ENCODE assay signal across 2 cellular contexts in the genomic region with DNA sequence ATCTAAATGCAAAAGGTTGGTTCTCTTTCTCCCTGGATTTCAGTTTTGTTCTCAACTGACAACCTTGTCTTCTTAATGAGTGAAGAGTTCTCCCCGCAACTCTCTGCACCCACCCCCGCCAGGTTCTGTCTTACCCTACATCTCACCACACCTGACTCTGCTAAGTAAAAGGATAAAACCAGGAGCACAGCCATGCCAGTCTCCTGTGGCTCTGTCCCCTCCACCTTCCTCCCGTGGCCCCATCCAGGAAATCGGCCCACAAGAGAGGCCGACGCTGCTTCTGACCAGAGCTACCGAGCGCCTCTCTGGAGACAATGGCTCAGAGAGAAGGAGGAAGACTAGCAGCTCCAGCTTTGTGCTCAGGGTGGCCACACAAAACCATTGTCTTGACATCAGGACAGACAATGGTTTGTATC.
A peak's percentile ranks its signal among the peaks of the same experiment; 100 is the strongest.
TF ChIP-seq lines count a peak whose summit lies in the region.

No MANE protein-coding gene starts in this region.

TF ChIP-seq in K562, 482 proteins besides CTCF, POLR2A, EP300 and RAD21 (continued from another document and continues in another):
- TF ChIP-seq, protein P1, sequence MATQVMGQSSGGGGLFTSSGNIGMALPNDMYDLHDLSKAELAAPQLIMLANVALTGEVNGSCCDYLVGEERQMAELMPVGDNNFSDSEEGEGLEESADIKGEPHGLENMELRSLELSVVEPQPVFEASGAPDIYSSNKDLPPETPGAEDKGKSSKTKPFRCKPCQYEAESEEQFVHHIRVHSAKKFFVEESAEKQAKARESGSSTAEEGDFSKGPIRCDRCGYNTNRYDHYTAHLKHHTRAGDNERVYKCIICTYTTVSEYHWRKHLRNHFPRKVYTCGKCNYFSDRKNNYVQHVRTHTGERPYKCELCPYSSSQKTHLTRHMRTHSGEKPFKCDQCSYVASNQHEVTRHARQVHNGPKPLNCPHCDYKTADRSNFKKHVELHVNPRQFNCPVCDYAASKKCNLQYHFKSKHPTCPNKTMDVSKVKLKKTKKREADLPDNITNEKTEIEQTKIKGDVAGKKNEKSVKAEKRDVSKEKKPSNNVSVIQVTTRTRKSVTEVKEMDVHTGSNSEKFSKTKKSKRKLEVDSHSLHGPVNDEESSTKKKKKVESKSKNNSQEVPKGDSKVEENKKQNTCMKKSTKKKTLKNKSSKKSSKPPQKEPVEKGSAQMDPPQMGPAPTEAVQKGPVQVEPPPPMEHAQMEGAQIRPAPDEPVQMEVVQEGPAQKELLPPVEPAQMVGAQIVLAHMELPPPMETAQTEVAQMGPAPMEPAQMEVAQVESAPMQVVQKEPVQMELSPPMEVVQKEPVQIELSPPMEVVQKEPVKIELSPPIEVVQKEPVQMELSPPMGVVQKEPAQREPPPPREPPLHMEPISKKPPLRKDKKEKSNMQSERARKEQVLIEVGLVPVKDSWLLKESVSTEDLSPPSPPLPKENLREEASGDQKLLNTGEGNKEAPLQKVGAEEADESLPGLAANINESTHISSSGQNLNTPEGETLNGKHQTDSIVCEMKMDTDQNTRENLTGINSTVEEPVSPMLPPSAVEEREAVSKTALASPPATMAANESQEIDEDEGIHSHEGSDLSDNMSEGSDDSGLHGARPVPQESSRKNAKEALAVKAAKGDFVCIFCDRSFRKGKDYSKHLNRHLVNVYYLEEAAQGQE (CRISPR knock-in tag; IDR thresholded peaks at IDR 0.05; ENCODE audit: low read depth), result peak; percentile 28; the same call in 1 of the 2 replicates
- TF ChIP-seq ZFP1 (CRISPR knock-in tag; IDR thresholded peaks at IDR 0.05), result no peak
- no peak for TF ChIP-seq TEAD4 (IDR thresholded peaks at IDR 0.05; ENCODE audit: low read length)
- TF ChIP-seq TEAD4 (CRISPR knock-in tag; IDR thresholded peaks at IDR 0.05; ENCODE audit: borderline replicate concordance), result no peak
- TF ChIP-seq RNF2 (IDR thresholded peaks at IDR 0.05), result no peak
- no peak for TF ChIP-seq SIX5 (IDR thresholded peaks at IDR 0.05; ENCODE audit: borderline replicate concordance in 1 of 2, insufficient read depth in 1 of 2, low read depth in 1 of 2, low read length in 2 of 2)
- 0 out of 2 replicates have a peak, but pooled peaks have one; percentile 6 for TF ChIP-seq ZNF584 (CRISPR knock-in tag; IDR thresholded peaks at IDR 0.05; ENCODE audit: low read depth)
- no peak for TF ChIP-seq HDGF (IDR thresholded peaks at IDR 0.05)
- TF ChIP-seq ZNF586 (CRISPR knock-in tag; conservative IDR thresholded peaks at IDR 0.05), result no peak
- TF ChIP-seq CHCHD3 (CRISPR knock-in tag; IDR thresholded peaks at IDR 0.05), result no peak
- TF ChIP-seq ZBTB9 (CRISPR knock-in tag; IDR thresholded peaks at IDR 0.05), result 0 out of 2 replicates have a peak, but pooled peaks have one; percentile 19
- 0 out of 2 replicates have a peak, but pooled peaks have one; percentile 19 for TF ChIP-seq ATF4 (CRISPR knock-in tag; IDR thresholded peaks at IDR 0.05)
- no peak for TF ChIP-seq CEBPG (CRISPR knock-in tag; IDR thresholded peaks at IDR 0.05)
- no peak for TF ChIP-seq CEBPG (tag; conservative IDR thresholded peaks at IDR 0.05 in 1 of 2, IDR thresholded peaks at IDR 0.05 in 1 of 2)
- no peak for TF ChIP-seq ZNF24 (IDR thresholded peaks at IDR 0.05)
- no peak for TF ChIP-seq ARID4B (CRISPR knock-in tag; IDR thresholded peaks at IDR 0.05)
- TF ChIP-seq CXXC5 (CRISPR knock-in tag; IDR thresholded peaks at IDR 0.05), result no peak
- TF ChIP-seq HMG20B (CRISPR knock-in tag; IDR thresholded peaks at IDR 0.05), result no peak
- no peak for TF ChIP-seq CREM (IDR thresholded peaks at IDR 0.05; ENCODE audit: low read depth)
- no peak for TF ChIP-seq CAMTA2 (CRISPR knock-in tag; conservative IDR thresholded peaks at IDR 0.05)
- TF ChIP-seq SRF (CRISPR knock-in tag; IDR thresholded peaks at IDR 0.05), result peak in 1 of 2 experiments; percentile 23; a peak in 1 of 4 replicates

TF ChIP-seq in HepG2, 621 proteins besides CTCF, POLR2A, EP300 and RAD21 (continued from another document):
- TF ChIP-seq, protein P2, sequence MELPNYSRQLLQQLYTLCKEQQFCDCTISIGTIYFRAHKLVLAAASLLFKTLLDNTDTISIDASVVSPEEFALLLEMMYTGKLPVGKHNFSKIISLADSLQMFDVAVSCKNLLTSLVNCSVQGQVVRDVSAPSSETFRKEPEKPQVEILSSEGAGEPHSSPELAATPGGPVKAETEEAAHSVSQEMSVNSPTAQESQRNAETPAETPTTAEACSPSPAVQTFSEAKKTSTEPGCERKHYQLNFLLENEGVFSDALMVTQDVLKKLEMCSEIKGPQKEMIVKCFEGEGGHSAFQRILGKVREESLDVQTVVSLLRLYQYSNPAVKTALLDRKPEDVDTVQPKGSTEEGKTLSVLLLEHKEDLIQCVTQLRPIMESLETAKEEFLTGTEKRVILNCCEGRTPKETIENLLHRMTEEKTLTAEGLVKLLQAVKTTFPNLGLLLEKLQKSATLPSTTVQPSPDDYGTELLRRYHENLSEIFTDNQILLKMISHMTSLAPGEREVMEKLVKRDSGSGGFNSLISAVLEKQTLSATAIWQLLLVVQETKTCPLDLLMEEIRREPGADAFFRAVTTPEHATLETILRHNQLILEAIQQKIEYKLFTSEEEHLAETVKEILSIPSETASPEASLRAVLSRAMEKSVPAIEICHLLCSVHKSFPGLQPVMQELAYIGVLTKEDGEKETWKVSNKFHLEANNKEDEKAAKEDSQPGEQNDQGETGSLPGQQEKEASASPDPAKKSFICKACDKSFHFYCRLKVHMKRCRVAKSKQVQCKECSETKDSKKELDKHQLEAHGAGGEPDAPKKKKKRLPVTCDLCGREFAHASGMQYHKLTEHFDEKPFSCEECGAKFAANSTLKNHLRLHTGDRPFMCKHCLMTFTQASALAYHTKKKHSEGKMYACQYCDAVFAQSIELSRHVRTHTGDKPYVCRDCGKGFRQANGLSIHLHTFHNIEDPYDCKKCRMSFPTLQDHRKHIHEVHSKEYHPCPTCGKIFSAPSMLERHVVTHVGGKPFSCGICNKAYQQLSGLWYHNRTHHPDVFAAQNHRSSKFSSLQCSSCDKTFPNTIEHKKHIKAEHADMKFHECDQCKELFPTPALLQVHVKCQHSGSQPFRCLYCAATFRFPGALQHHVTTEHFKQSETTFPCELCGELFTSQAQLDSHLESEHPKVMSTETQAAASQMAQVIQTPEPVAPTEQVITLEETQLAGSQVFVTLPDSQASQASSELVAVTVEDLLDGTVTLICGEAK (IDR thresholded peaks at IDR 0.05), result no peak
- TF ChIP-seq, protein P2 (CRISPR knock-in tag; IDR thresholded peaks at IDR 0.05), result no peak
- TF ChIP-seq ZEB1 (IDR thresholded peaks at IDR 0.05; ENCODE audit: insufficient replicate concordance, low read depth), result peak; percentile 14
- TF ChIP-seq TOPORS (CRISPR knock-in tag; IDR thresholded peaks at IDR 0.05), result no peak
- no peak for TF ChIP-seq CREM (IDR thresholded peaks at IDR 0.05)
- TF ChIP-seq CREM (CRISPR knock-in tag; IDR thresholded peaks at IDR 0.05), result no peak
- TF ChIP-seq ZNF710 (CRISPR knock-in tag; IDR thresholded peaks at IDR 0.05; ENCODE audit: borderline replicate concordance), result no peak
- no peak for TF ChIP-seq ZNF672 (CRISPR knock-in tag; IDR thresholded peaks at IDR 0.05)
- TF ChIP-seq, protein P3, sequence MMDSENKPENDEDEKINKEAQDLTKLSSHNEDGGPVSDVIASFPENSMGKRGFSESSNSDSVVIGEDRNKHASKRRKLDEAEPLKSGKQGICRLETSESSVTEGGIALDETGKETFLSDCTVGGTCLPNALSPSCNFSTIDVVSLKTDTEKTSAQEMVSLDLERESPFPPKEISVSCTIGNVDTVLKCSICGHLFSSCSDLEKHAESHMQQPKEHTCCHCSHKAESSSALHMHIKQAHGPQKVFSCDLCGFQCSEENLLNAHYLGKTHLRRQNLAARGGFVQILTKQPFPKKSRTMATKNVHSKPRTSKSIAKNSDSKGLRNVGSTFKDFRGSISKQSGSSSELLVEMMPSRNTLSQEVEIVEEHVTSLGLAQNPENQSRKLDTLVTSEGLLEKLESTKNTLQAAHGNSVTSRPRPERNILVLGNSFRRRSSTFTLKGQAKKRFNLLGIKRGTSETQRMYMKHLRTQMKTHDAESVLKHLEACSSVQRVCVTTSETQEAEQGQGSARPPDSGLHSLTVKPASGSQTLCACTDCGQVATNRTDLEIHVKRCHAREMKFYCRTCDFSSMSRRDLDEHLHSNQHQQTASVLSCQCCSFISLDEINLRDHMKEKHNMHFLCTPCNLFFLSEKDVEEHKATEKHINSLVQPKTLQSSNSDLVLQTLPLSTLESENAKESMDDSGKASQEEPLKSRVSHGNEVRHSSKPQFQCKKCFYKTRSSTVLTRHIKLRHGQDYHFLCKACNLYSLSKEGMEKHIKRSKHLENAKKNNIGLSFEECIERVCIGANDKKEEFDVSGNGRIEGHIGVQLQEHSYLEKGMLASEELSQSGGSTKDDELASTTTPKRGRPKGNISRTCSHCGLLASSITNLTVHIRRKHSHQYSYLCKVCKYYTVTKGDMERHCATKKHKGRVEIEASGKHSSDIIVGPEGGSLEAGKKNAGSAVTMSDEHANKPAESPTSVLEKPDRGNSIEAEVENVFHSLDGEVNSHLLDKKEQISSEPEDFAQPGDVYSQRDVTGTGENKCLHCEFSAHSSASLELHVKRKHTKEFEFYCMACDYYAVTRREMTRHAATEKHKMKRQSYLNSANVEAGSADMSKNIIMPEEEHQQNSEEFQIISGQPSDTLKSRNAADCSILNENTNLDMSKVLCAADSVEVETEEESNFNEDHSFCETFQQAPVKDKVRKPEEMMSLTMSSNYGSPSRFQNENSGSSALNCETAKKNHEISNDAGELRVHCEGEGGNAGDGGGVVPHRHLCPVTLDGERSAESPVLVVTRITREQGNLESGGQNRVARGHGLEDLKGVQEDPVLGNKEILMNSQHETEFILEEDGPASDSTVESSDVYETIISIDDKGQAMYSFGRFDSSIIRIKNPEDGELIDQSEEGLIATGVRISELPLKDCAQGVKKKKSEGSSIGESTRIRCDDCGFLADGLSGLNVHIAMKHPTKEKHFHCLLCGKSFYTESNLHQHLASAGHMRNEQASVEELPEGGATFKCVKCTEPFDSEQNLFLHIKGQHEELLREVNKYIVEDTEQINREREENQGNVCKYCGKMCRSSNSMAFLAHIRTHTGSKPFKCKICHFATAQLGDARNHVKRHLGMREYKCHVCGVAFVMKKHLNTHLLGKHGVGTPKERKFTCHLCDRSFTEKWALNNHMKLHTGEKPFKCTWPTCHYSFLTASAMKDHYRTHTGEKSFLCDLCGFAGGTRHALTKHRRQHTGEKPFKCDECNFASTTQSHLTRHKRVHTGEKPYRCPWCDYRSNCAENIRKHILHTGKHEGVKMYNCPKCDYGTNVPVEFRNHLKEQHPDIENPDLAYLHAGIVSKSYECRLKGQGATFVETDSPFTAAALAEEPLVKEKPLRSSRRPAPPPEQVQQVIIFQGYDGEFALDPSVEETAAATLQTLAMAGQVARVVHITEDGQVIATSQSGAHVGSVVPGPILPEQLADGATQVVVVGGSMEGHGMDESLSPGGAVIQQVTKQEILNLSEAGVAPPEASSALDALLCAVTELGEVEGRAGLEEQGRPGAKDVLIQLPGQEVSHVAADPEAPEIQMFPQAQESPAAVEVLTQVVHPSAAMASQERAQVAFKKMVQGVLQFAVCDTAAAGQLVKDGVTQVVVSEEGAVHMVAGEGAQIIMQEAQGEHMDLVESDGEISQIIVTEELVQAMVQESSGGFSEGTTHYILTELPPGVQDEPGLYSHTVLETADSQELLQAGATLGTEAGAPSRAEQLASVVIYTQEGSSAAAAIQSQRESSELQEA (CRISPR knock-in tag; IDR thresholded peaks at IDR 0.05; ENCODE audit: not compliant biosample characterization), result no peak
- TF ChIP-seq CBX1 (IDR thresholded peaks at IDR 0.05; ENCODE audit: low read depth), result no peak
- TF ChIP-seq DMAP1 (CRISPR knock-in tag; IDR thresholded peaks at IDR 0.05), result no peak
- TF ChIP-seq MAZ (IDR thresholded peaks at IDR 0.05; ENCODE audit: borderline replicate concordance, low read depth, low read length), result no peak
- no peak for TF ChIP-seq MAZ (CRISPR knock-in tag; IDR thresholded peaks at IDR 0.05; ENCODE audit: low read depth)
- TF ChIP-seq CHCHD3 (CRISPR knock-in tag; IDR thresholded peaks at IDR 0.05), result no peak
- TF ChIP-seq ZBTB43 (CRISPR knock-in tag; conservative IDR thresholded peaks at IDR 0.05), result no peak
